10 cellular contexts compared by ENCODE assay signal in the genomic region with DNA sequence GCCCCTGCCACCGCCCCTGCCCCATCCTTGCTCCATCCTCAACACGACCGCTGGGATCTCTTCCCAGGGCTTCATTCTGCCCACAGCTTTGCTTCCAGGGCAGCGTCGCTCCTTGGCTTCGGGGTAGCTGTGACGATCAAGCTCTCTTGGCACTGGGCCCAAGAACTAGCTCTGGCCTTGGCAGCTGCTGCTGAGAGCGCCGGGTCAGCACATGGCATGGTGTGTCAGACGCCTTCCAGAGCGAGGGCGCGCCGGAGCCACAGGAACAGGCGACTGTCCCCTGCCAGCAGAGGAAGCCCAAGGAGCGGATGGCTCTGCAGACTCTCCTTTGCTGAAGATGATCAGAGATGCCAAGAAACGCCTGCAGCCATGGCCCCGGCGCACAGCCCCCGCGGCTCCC. TPM values are rescaled to one million over a fixed set of nuclear protein-coding genes. Genes with fewer than 3 reads are reported as not detected.
DNase-seq lines count a peak whose midpoint lies in the region; ATAC-seq and TF ChIP-seq lines count a peak whose summit lies in the region.
"Had no signal": no experiment of that assay in that cellular context is flagged by ENCODE, and none has a peak within 500 bp of the region (broad histone marks: within the 10 kb centered on the region; RNA-seq: fewer than 3 reads in every experiment).

No MANE protein-coding gene starts in this region.

- peaks cover 23% of the 10 kb centered on the region for H3K36me3 Mint-ChIP-seq in activated naive CD8-positive, alpha-beta T cell treated with anti-CD3 and anti-CD28 coated beads, Interleukin-2, amount 50 U/mL, for 24 hours (ENCODE audit: low read depth)

- H3K27me3 ChIP-seq in GM23248 (replicated peaks; ENCODE audit: insufficient read depth), result no peaks in the 10 kb centered on the region
- no peaks in the 10 kb centered on the region for H3K27me3 ChIP-seq in heart right ventricle
- H3K27me3 ChIP-seq in sigmoid colon, result no peaks in the 10 kb centered on the region
- H3K27me3 ChIP-seq in SJCRH30, result no peaks in the 10 kb centered on the region

- H3K4me3 Mint-ChIP-seq in activated naive CD8-positive, alpha-beta T cell treated with anti-CD3 and anti-CD28 coated beads, Interleukin-2, amount 50 U/mL, for 24 hours, result no peak overlapping the region

- no peaks in the 10 kb centered on the region for H3K9me3 Mint-ChIP-seq in activated naive CD8-positive, alpha-beta T cell treated with anti-CD3 and anti-CD28 coated beads, Interleukin-2, amount 50 U/mL, for 24 hours

- no peaks in the 10 kb centered on the region for H3F3A ChIP-seq in GM23248 (ENCODE audit: insufficient read depth)

- H3K9me2 ChIP-seq in GM23248 (ENCODE audit: insufficient read depth), result no peaks in the 10 kb centered on the region

- no peak overlapping the region for H3K27ac Mint-ChIP-seq in activated naive CD8-positive, alpha-beta T cell treated with anti-CD3 and anti-CD28 coated beads, Interleukin-2, amount 50 U/mL, for 24 hours

- no peak for TF ChIP-seq EP300 in sigmoid colon (IDR thresholded peaks at IDR 0.05)

- no peak for TF ChIP-seq POLR2A in sigmoid colon (IDR thresholded peaks at IDR 0.05)

- DNase-seq in GM23248 (peak; percentile 73), anterior cingulate cortex (lab: John Stamatoyannopoulos, UW) (peak in 56 of 58 donors; percentile 17 to 90 (median 74)), heart right ventricle (peak; percentile 78), sigmoid colon (peak; percentile 92), NCI-H524 treated with DMSO at 0.1 percent for 48 hours (lab: John Stamatoyannopoulos, UW) (no peak), SJCRH30 (no peak), GM13976 (ENCODE audit: low spot score) (no peak)
- no peak for DNase-seq in activated naive CD8-positive, alpha-beta T cell treated with anti-CD3 and anti-CD28 coated beads, Interleukin-2, amount 50 U/mL, for 24 hours
- DNase-seq: activated naive CD4-positive, alpha-beta T cell treated with Interleukin-2 at 50 U/mL for 16 hours; NCI-H2107 had no signal

- intact Hi-C loops in heart right ventricle (cut with DNase I) (no loop called here), sigmoid colon (cut with DNase I) (no loop called here)

- no peak overlapping the region for H3K4me2 ChIP-seq in GM23248 (ENCODE audit: unreplicated experiment)

- peaks cover 15% of the 10 kb centered on the region for H3K4me1 Mint-ChIP-seq in activated naive CD8-positive, alpha-beta T cell treated with anti-CD3 and anti-CD28 coated beads, Interleukin-2, amount 50 U/mL, for 24 hours

- peak; percentile 61 to 82 (median 77) for ATAC-seq in heart right ventricle
- ATAC-seq in activated naive CD8-positive, alpha-beta T cell treated with anti-CD3 and anti-CD28 coated beads, Interleukin-2, amount 50 U/mL, for 24 hours, result no peak

- no peaks in the 10 kb centered on the region for H3K9me3 ChIP-seq in GM23248 (ENCODE audit: low read depth)
- no peaks in the 10 kb centered on the region for H3K9me3 ChIP-seq in heart right ventricle
- no peaks in the 10 kb centered on the region for H3K9me3 ChIP-seq in sigmoid colon
- no peaks in the 10 kb centered on the region for H3K9me3 ChIP-seq in SJCRH30 (replicated peaks)

- H3K4me3 ChIP-seq in GM23248 (no peak overlapping the region), heart right ventricle (peak overlapping the region in 4 of 10 donors; percentile 3 to 22 (median 12)), sigmoid colon (no peak overlapping the region), SJCRH30 (no peak overlapping the region)

- H2AFZ ChIP-seq in GM23248, result no peak overlapping the region

- no peaks in the 10 kb centered on the region for H4K20me1 ChIP-seq in GM23248 (ENCODE audit: insufficient read depth)

- peaks cover 77% of the 10 kb centered on the region for H3K79me2 ChIP-seq in GM23248 (ENCODE audit: insufficient read depth)

- no peak overlapping the region for H3K9ac ChIP-seq in GM23248

- H3K27ac ChIP-seq in GM23248 (no peak overlapping the region), heart right ventricle (peak overlapping the region in 8 of 10 donors; percentile 19 to 69 (median 38)), sigmoid colon (peak overlapping the region; percentile 56 to 67 (median 62)), SJCRH30 (no peak overlapping the region)

- TF ChIP-seq CTCF in heart right ventricle (IDR thresholded peaks at IDR 0.05) (no peak), sigmoid colon (IDR thresholded peaks at IDR 0.05) (no peak), GM13976 (IDR thresholded peaks at IDR 0.05; ENCODE audit: borderline replicate concordance, control extremely low read depth, extremely low read depth, insufficient read depth, missing control alignments) (no peak)

- H3K4me1 ChIP-seq in GM23248 (ENCODE audit: insufficient read depth) (no peaks in the 10 kb centered on the region), heart right ventricle (peaks cover 11 to 55% (median 32%) of the 10 kb centered on the region in 9 donors), sigmoid colon (peaks cover 0 to 36% (median 25%) of the 10 kb centered on the region in 4 donors), SJCRH30 (no peaks in the 10 kb centered on the region)

- no peaks in the 10 kb centered on the region for H3K27me3 Mint-ChIP-seq in activated naive CD8-positive, alpha-beta T cell treated with anti-CD3 and anti-CD28 coated beads, Interleukin-2, amount 50 U/mL, for 24 hours

- H3K36me3 ChIP-seq in GM23248 (ENCODE audit: low read depth) (peaks cover 5% of the 10 kb centered on the region; the same call in 1 of the 2 replicates), heart right ventricle (peaks cover 5 to 99% (median 35%) of the 10 kb centered on the region in 9 donors), sigmoid colon (peaks cover 23 to 76% (median 48%) of the 10 kb centered on the region in 4 donors), SJCRH30 (peaks cover 5% of the 10 kb centered on the region; the same call in 1 of the 2 replicates)

- in situ Hi-C loops in GM23248 (cut with MboI) (no loop called here), GM13976 (cut with MboI; ENCODE audit: low sequenced_read_pairs, unreplicated experiment) (no loop called here)

- 41 to 45% methylated on average over 20 to 21 of the region's 21 CpGs for WGBS in GM23248 (ENCODE audit: low coverage in 1 of 2, low lambda C conversion rate in 2 of 2, missing lambda C conversion rate in 2 of 2), 2 experiments
- WGBS in heart right ventricle, 2 donors, result 28 to 29% methylated on average over 21 of the region's 21 CpGs
- WGBS in sigmoid colon, 2 donors, result 78 to 83% methylated on average over 21 of the region's 21 CpGs

RNA-seq across cellular contexts. Expression of gene RAB35, which starts 15.9 kb away (rescaled TPM):
- total RNA-seq in GM23248 (2014; rRNA removed; shearing (Covaris generic)), result 32.0 and 37.1 TPM in 2 replicates
- polyA plus RNA-seq in GM23248 (2016; fragmentation: Nextera tagmentation; extraction: Ambion mirVana) (28.2 and 28.7 TPM in 2 replicates), heart right ventricle (10 to 100 TPM; 13.3 to 24.1 TPM), sigmoid colon (10 to 100 TPM; 24.6 to 43.0 (median 33.5) TPM)
- total RNA-seq in heart right ventricle (10 to 100 TPM; 15.4 to 33.6 (median 24.3) TPM), sigmoid colon (10 to 100 TPM; 17.5 to 25.4 (median 22.3) TPM)
- 25.4 and 27.6 TPM in 2 replicates for total RNA-seq in SJCRH30 (2014; rRNA removed; shearing (Covaris generic))

Comparison
In these comparisons a context has a peak if more than half of its experiments do, and no peak if none do; other contexts are left out.
1. DNase-seq: peak in GM23248 (single experiment), anterior cingulate cortex (56 of 58), heart right ventricle (2 of 2) and sigmoid colon (single experiment); none in activated naive CD8-positive, alpha-beta T cell treated with anti-CD3 and anti-CD28 coated beads, Interleukin-2, amount 50 U/mL, for 24 hours (single experiment), NCI-H524 treated with DMSO at 0.1 percent for 48 hours (single experiment), SJCRH30 (0 of 2) and GM13976 (single experiment).
2. H3K27ac ChIP-seq: peak in heart right ventricle (8 of 10) and sigmoid colon (4 of 4); none in GM23248 (single experiment) and SJCRH30 (single experiment).